ENCODE assay signal across 22 cellular contexts in genomic region chr11:119248750-119249670, GRCh38. TPM values are rescaled to one million over a fixed set of nuclear protein-coding genes. Genes with fewer than 3 reads are reported as not detected.
A peak's percentile ranks its signal among the peaks of the same experiment; 100 is the strongest.
DNase-seq lines count a peak whose midpoint lies in the region; ATAC-seq, FAIRE-seq and TF ChIP-seq lines count a peak whose summit lies in the region.
"Had no signal": no experiment of that assay in that cellular context is flagged by ENCODE, and none has a peak within 500 bp of the region (broad histone marks: within the 10 kb centered on the region; RNA-seq: fewer than 3 reads in every experiment).

No MANE protein-coding gene starts in this region.

- CTCF ChIA-PET in IMR-90 (lab: Yijun Ruan, JAX), result no interaction called here
- CTCF ChIA-PET in GM12878 (lab: Yijun Ruan, JAX), result interaction anchor here (0.6 to 2.9 kb wide), 9 partner anchors 11 to 75 kb away, joined by 3 to 15 read pairs (median 4); no protein-coding TSS in a partner anchor

- H2BK20ac ChIP-seq in IMR-90 (ENCODE audit: low read depth, low read length), result no peak overlapping the region

- TF ChIP-seq POLR2A in IMR-90 (IDR thresholded peaks at IDR 0.05; ENCODE audit: low read depth, low read length), result no peak
- TF ChIP-seq POLR2A in GM12878 (IDR thresholded peaks at IDR 0.05; ENCODE audit: low read depth, low read length), result no peak
- no peak for TF ChIP-seq POLR2A in testis (IDR thresholded peaks at IDR 0.05)

- POLR2A ChIA-PET in IMR-90 (lab: Charles Lee; ENCODE audit: unreplicated experiment), result no interaction called here
- POLR2A ChIA-PET in GM12878 (lab: Charles Lee), result interaction anchor here (0.7 to 5.0 kb wide), 6 partner anchors 11 to 261 kb away, joined by 3 to 29 read pairs (median 4); no protein-coding TSS in a partner anchor

- peaks cover 13% of the 10 kb centered on the region for H3K79me2 ChIP-seq in GM12878 (ENCODE audit: control insufficient read depth, insufficient read depth, low read length)
- H3K79me2 ChIP-seq: parathyroid adenoma had no signal

- in situ Hi-C loops in IMR-90 (cut with MboI; ENCODE audit: low sequenced_read_pairs), result no loop called here
- in situ Hi-C loops in GM12878 (cut with MboI), result no loop called here

- no peak overlapping the region for H3K23ac ChIP-seq in IMR-90 (ENCODE audit: low read depth, low read length)

- no peak overlapping the region for H3K27ac Mint-ChIP-seq in stimulated activated naive CD8-positive, alpha-beta T cell treated with anti-CD3 and anti-CD28 coated beads, Interleukin-15, amount 100 ng/mL, for 72 hours
- no peak overlapping the region for H3K27ac Mint-ChIP-seq in chondrocyte (ENCODE audit: unreplicated experiment)

- H4K20me1 ChIP-seq in IMR-90 (ENCODE audit: insufficient read depth, low read length) (peaks cover 8% of the 10 kb centered on the region), GM12878 (ENCODE audit: control insufficient read depth, insufficient read depth) (no peaks in the 10 kb centered on the region)

- SMC1A ChIA-PET in GM12878 (lab: Charles Lee; ENCODE audit: uncharacterized antibody, unreplicated experiment), result interaction anchor here (0.7 to 3.1 kb wide), 3 partner anchors 11 to 34 kb away, joined by 3 to 40 read pairs (median 12); no protein-coding TSS in a partner anchor

- H3K4me3 ChIP-seq in IMR-90 (ENCODE audit: insufficient read depth, low read depth, low read length) (no peak overlapping the region), GM12878 (no peak overlapping the region), testis (no peak overlapping the region)
- H3K4me3 ChIP-seq: colonic mucosa, right lobe of liver, upper lobe of right lung had no signal

- H3K36me3 ChIP-seq in IMR-90 (ENCODE audit: control insufficient read depth, insufficient read depth, low read length) (no peaks in the 10 kb centered on the region; the same call in 1 of the 2 replicates), GM12878 (ENCODE audit: control insufficient read depth in 2 of 2, insufficient read depth in 2 of 2, low read length in 1 of 2) (peaks cover 0 to 2% of the 10 kb centered on the region in 2 experiments; a peak in 2 of 4 replicates), testis (ENCODE audit: low read depth, missing control alignments) (no peaks in the 10 kb centered on the region)
- H3K36me3 ChIP-seq: brain microvascular endothelial cell, colonic mucosa, right lobe of liver had no signal

- no peak overlapping the region for H3K4me2 ChIP-seq in IMR-90 (ENCODE audit: low read depth, low read length)
- H3K4me2 ChIP-seq in GM12878 (ENCODE audit: control insufficient read depth, insufficient read depth), result 0 out of 2 replicates have a peak overlapping the region, but pooled peaks have one; percentile 2

- H4K91ac ChIP-seq in IMR-90 (ENCODE audit: insufficient read depth, low read depth, low read length), result no peak overlapping the region

- no peak overlapping the region for H3K27ac ChIP-seq in IMR-90 (ENCODE audit: insufficient read depth, low read length)
- 0 out of 2 replicates have a peak overlapping the region, but pooled peaks have one; percentile 31 for H3K27ac ChIP-seq in GM12878 (ENCODE audit: control insufficient read depth, insufficient read depth)
- no peak overlapping the region for H3K27ac ChIP-seq in testis
- H3K27ac ChIP-seq: brain microvascular endothelial cell, colonic mucosa, parathyroid adenoma, right lobe of liver, upper lobe of right lung had no signal

- no peak overlapping the region for H2BK120ac ChIP-seq in IMR-90 (ENCODE audit: low read depth, low read length)

- BruUV-seq in IMR-90 (replicated peaks; lab: Mats Ljungman, UMichigan), result TSS peak; percentile 21
- no TSS peak for BruUV-seq in GM12878 (replicated peaks; lab: Mats Ljungman, UMichigan)

- no peak overlapping the region for H2BK15ac ChIP-seq in IMR-90 (ENCODE audit: low read depth, low read length)

- peak; percentile 23 for ATAC-seq in stimulated activated naive CD8-positive, alpha-beta T cell treated with anti-CD3 and anti-CD28 coated beads, Interleukin-15, amount 100 ng/mL, for 72 hours
- ATAC-seq in stimulated activated naive CD8-positive, alpha-beta T cell treated with anti-CD3 and anti-CD28 coated beads, Interleukin-15, Interleukin-2, amounts not matched to agents 100 U/mL and 50 U/mL, for 24 hours, result no peak
- no peak for ATAC-seq in IMR-90 (ENCODE audit: low read depth)
- peak; percentile 57 for ATAC-seq in GM12878
- ATAC-seq: HepG2; natural killer cell treated with Interleukin-12 subunit alpha and Interleukin-12 subunit beta and Interleukin-15 and Interleukin-18, amount 100 ng/mL, for 72 hours; right lobe of liver; upper lobe of right lung had no signal

- no peak for DNase-seq in stimulated activated naive CD8-positive, alpha-beta T cell treated with anti-CD3 and anti-CD28 coated beads, Interleukin-15, amount 100 ng/mL, for 72 hours
- no peak for DNase-seq in stimulated activated naive CD8-positive, alpha-beta T cell treated with anti-CD3 and anti-CD28 coated beads, Interleukin-15, Interleukin-2, amounts not matched to agents 100 U/mL and 50 U/mL, for 24 hours
- DNase-seq in IMR-90, result no peak
- no peak for DNase-seq in GM12878 (ENCODE audit: low read depth, low spot score)
- no peak for DNase-seq in chondrocyte (ENCODE audit: low spot score)
- no peak for DNase-seq in H4 (ENCODE audit: low spot score)
- no peak for DNase-seq in testis
- DNase-seq: activated CD4-positive, alpha-beta T cell treated with anti-CD3 and anti-CD28 coated beads, Interleukin-2, amount 50 U/mL, for 1 hour; activated T-cell treated with anti-CD3 and anti-CD28 coated beads for 4 hours; brain microvascular endothelial cell; Caco-2; colonic mucosa; glutamatergic neuron; mesendoderm; NCI-H1417 treated with DMSO at 0.1 percent for 48 hours; NCI-H524 treated with DMSO at 0.1 percent for 48 hours; right lobe of liver; SW 1271; upper lobe of right lung had no signal

- peaks cover 5% of the 10 kb centered on the region; the same call in 1 of the 2 replicates for H3K4me1 ChIP-seq in IMR-90 (ENCODE audit: control insufficient read depth, insufficient read depth, low read length)
- peaks cover 21% of the 10 kb centered on the region for H3K4me1 ChIP-seq in GM12878 (ENCODE audit: control insufficient read depth, insufficient read depth, low read length)
- no peaks in the 10 kb centered on the region for H3K4me1 ChIP-seq in testis
- H3K4me1 ChIP-seq: colonic mucosa, parathyroid adenoma, right lobe of liver, upper lobe of right lung had no signal

- TF ChIP-seq RAD21 in IMR-90 (IDR thresholded peaks at IDR 0.05; ENCODE audit: low read length) (no peak), GM12878 (IDR thresholded peaks at IDR 0.05; ENCODE audit: insufficient read depth, low read depth, low read length) (no peak)

- no peak overlapping the region for H2AK5ac ChIP-seq in IMR-90 (ENCODE audit: low read depth, low read length)

- intact Hi-C loops in IMR-90 (cut with micrococcal nuclease) (loop anchor here (1.0 kb wide), 1 partner anchor 12 kb away; no protein-coding TSS in a partner anchor), GM12878 (cut with micrococcal nuclease; ENCODE audit: unreplicated experiment) (no loop called here), testis (cut with DNase I; ENCODE audit: low total_unique reads) (no loop called here)

- H2AK9ac ChIP-seq in IMR-90 (replicated peaks; ENCODE audit: low read depth, low read length, poor library complexity), result no peak overlapping the region

- no peak overlapping the region for H3K56ac ChIP-seq in IMR-90 (ENCODE audit: extremely low read depth, insufficient read depth, low read length)

- H3K9me1 ChIP-seq in IMR-90 (ENCODE audit: insufficient read depth, low read length), result peaks cover 7% of the 10 kb centered on the region; the same call in 1 of the 2 replicates

- no peak overlapping the region for H2BK5ac ChIP-seq in IMR-90 (ENCODE audit: low read depth, low read length, poor library complexity, severe bottlenecking)

- no peak overlapping the region for H3K4ac ChIP-seq in IMR-90 (ENCODE audit: low read depth, low read length)

- no peak overlapping the region for H3K18ac ChIP-seq in IMR-90 (ENCODE audit: low read depth, low read length)

- no peaks in the 10 kb centered on the region for H3K9me3 Mint-ChIP-seq in stimulated activated naive CD8-positive, alpha-beta T cell treated with anti-CD3 and anti-CD28 coated beads, Interleukin-15, amount 100 ng/mL, for 72 hours
- H3K9me3 Mint-ChIP-seq in chondrocyte (ENCODE audit: low read depth), result no peaks in the 10 kb centered on the region
- H3K9me3 Mint-ChIP-seq: natural killer cell treated with Interleukin-12 subunit alpha and Interleukin-12 subunit beta and Interleukin-15 and Interleukin-18, amount 100 ng/mL, for 72 hours had no signal

- no peak for TF ChIP-seq CTCF in IMR-90 (conservative IDR thresholded peaks at IDR 0.05; ENCODE audit: low read depth, low read length)
- TF ChIP-seq CTCF in GM12878 (IDR thresholded peaks at IDR 0.05 in 2 of 3, conservative IDR thresholded peaks at IDR 0.05 in 1 of 3; ENCODE audit: control insufficient read depth in 2 of 3, extremely low read depth in 1 of 3, insufficient read depth in 1 of 3, low read depth in 3 of 3, low read length in 3 of 3), result no peak
- no peak for TF ChIP-seq CTCF in chondrocyte (IDR thresholded peaks at IDR 0.05)
- no peak for TF ChIP-seq CTCF in testis (IDR thresholded peaks at IDR 0.05)

- H4K5ac ChIP-seq in IMR-90 (ENCODE audit: low read depth, low read length), result no peak overlapping the region

- H2AFZ ChIP-seq in IMR-90 (replicated peaks; ENCODE audit: low read length, poor library complexity), result no peak overlapping the region
- H2AFZ ChIP-seq in GM12878 (ENCODE audit: control insufficient read depth, low read depth, low read length), result no peak overlapping the region
- H2AFZ ChIP-seq: parathyroid adenoma had no signal

- 100% methylated on average over 1 of the region's 8 CpGs; no CpG with 5 or more reads in 1 of the 2 experiments for WGBS in IMR-90 (ENCODE audit: extremely low coverage in 2 of 2, insufficient read length in 1 of 2), 2 experiments
- 96% methylated on average over 7 of the region's 8 CpGs for WGBS in GM12878 (ENCODE audit: insufficient coverage, insufficient replicate concordance, low lambda C conversion rate, missing lambda C conversion rate)
- 94% methylated on average over 8 of the region's 8 CpGs for WGBS in testis, 2 donors

- peaks cover 3% of the 10 kb centered on the region for H3K36me3 Mint-ChIP-seq in chondrocyte (ENCODE audit: low read depth)
- H3K36me3 Mint-ChIP-seq: natural killer cell treated with Interleukin-12 subunit alpha and Interleukin-12 subunit beta and Interleukin-15 and Interleukin-18, amount 100 ng/mL, for 72 hours had no signal

- H3K27me3 Mint-ChIP-seq in stimulated activated naive CD8-positive, alpha-beta T cell treated with anti-CD3 and anti-CD28 coated beads, Interleukin-15, amount 100 ng/mL, for 72 hours, result no peaks in the 10 kb centered on the region
- H3K27me3 Mint-ChIP-seq in chondrocyte (ENCODE audit: low read depth), result no peaks in the 10 kb centered on the region
- H3K27me3 Mint-ChIP-seq: natural killer cell treated with Interleukin-12 subunit alpha and Interleukin-12 subunit beta and Interleukin-15 and Interleukin-18, amount 100 ng/mL, for 72 hours had no signal

- H3K14ac ChIP-seq in IMR-90 (replicated peaks; ENCODE audit: low read depth, low read length), result no peak overlapping the region

- RAD21 ChIA-PET in GM12878 (lab: Charles Lee; ENCODE audit: unreplicated experiment), result interaction anchor here (3.4 kb wide), 1 partner anchor 11 kb away, joined by 20 read pairs; no protein-coding TSS in a partner anchor

- no peak overlapping the region for H3K9ac ChIP-seq in IMR-90 (ENCODE audit: low read depth, low read length)
- H3K9ac ChIP-seq in GM12878 (ENCODE audit: control insufficient read depth, insufficient read depth, low read length), result no peak overlapping the region
- H3K9ac ChIP-seq: parathyroid adenoma had no signal

- peaks cover 36% of the 10 kb centered on the region for H3K4me1 Mint-ChIP-seq in stimulated activated naive CD8-positive, alpha-beta T cell treated with anti-CD3 and anti-CD28 coated beads, Interleukin-15, amount 100 ng/mL, for 72 hours
- H3K4me1 Mint-ChIP-seq in chondrocyte (ENCODE audit: low read depth), result peaks cover 2% of the 10 kb centered on the region

- peaks cover 22 to 57% of the 10 kb centered on the region in 2 experiments for H3K79me1 ChIP-seq in IMR-90 (ENCODE audit: low read depth in 1 of 2, low read length in 2 of 2)

- FAIRE-seq in GM12878 (lab: Jason Lieb, UNC), result peak; percentile 84
- FAIRE-seq: HepG2 had no signal

- H3K9me3 ChIP-seq in IMR-90 (ENCODE audit: control insufficient read depth, insufficient read depth, low read length), result no peaks in the 10 kb centered on the region
- H3K9me3 ChIP-seq in GM12878 (replicated peaks; ENCODE audit: control insufficient read depth, insufficient read depth, low read length), result no peaks in the 10 kb centered on the region; the same call in 1 of the 3 replicates
- no peaks in the 10 kb centered on the region for H3K9me3 ChIP-seq in testis
- H3K9me3 ChIP-seq: Caco-2, colonic mucosa, right lobe of liver, upper lobe of right lung had no signal

- H3K27me3 ChIP-seq in IMR-90 (ENCODE audit: control insufficient read depth, insufficient read depth, low read length) (no peaks in the 10 kb centered on the region), GM12878 (replicated peaks in 1 of 2; ENCODE audit: control insufficient read depth in 2 of 2, insufficient read depth in 2 of 2, low read length in 1 of 2) (no peaks in the 10 kb centered on the region), testis (no peaks in the 10 kb centered on the region)
- H3K27me3 ChIP-seq: brain microvascular endothelial cell, colonic mucosa, right lobe of liver, upper lobe of right lung had no signal

- no peak for TF ChIP-seq EP300 in GM12878 (IDR thresholded peaks at IDR 0.05; ENCODE audit: borderline replicate concordance in 1 of 2, control insufficient read depth in 1 of 2, low read depth in 2 of 2, low read length in 2 of 2)

- no peak overlapping the region for H4K8ac ChIP-seq in IMR-90 (ENCODE audit: low read depth in 2 of 2, low read length in 2 of 2)

- H3K4me3 Mint-ChIP-seq in stimulated activated naive CD8-positive, alpha-beta T cell treated with anti-CD3 and anti-CD28 coated beads, Interleukin-15, amount 100 ng/mL, for 72 hours, result no peak overlapping the region
- no peak overlapping the region for H3K4me3 Mint-ChIP-seq in chondrocyte (ENCODE audit: unreplicated experiment)
- H3K4me3 Mint-ChIP-seq: natural killer cell treated with Interleukin-12 subunit alpha and Interleukin-12 subunit beta and Interleukin-15 and Interleukin-18, amount 100 ng/mL, for 72 hours had no signal

- dilution Hi-C loops in IMR-90 (cut with HindIII; ENCODE audit: low sequenced_read_pairs, unreplicated experiment), result no loop called here

RNA-seq across cellular contexts. Expression of gene CBL, which starts 42.9 kb away (rescaled TPM):
- 6.1 and 7.2 TPM in 2 replicates for total RNA-seq in IMR-90 (2012; rRNA removed)
- polyA plus RNA-seq in IMR-90 (2012; rRNA removed), result 11.8 TPM in 2 replicates
- 4.6 and 5.6 TPM in 2 replicates for polyA plus RNA-seq in IMR-90 (2012; cell fraction: cytosol; rRNA removed)
- polyA plus RNA-seq in IMR-90 (2012; cell fraction: nucleus; rRNA removed; ENCODE audit: low replicate concordance), result 8.8 and 20.4 TPM in 2 replicates
- 28.7 and 29.6 TPM in 2 replicates for total RNA-seq in GM12878 (2013; cell fraction: nucleolus; rRNA removed)
- total RNA-seq in GM12878 (2014; rRNA removed), result 9.3 and 9.6 TPM in 2 replicates
- 9.4 and 10.0 TPM in 2 replicates for total RNA-seq in GM12878 (2014; rRNA removed; fragmentation: Illumina TruSeq; extraction: Trizol)
- total RNA-seq in GM12878 (2021), result 25.4 and 27.1 TPM in 2 replicates
- 7.9 TPM for polyA plus RNA-seq in GM12878 (2011; ENCODE audit: low read depth)
- polyA plus RNA-seq in GM12878 (2011; rRNA removed), result 14.5 and 18.4 TPM in 2 replicates
- 11.4 and 16.9 TPM in 2 replicates for polyA plus RNA-seq in GM12878 (2011; cell fraction: cytosol; rRNA removed)
- 21.6 and 24.8 TPM in 2 replicates for polyA plus RNA-seq in GM12878 (2011; cell fraction: nucleus; rRNA removed)
- 9.4 and 12.4 TPM in 2 replicates for polyA plus RNA-seq in GM12878 (2012)
- polyA plus RNA-seq in GM12878 (2014; fragmentation: Illumina TruSeq; extraction: Trizol), result 21.5 and 25.9 TPM in 2 replicates
- 1 to 10 TPM; 3.9 to 7.6 TPM for polyA plus RNA-seq in GM12878 (2014; fragmentation: Nextera tagmentation; extraction: Ambion mirVana)
- 11.6 and 12.1 TPM in 2 replicates for polyA plus RNA-seq in GM12878 (2014; rRNA removed)
- polyA plus RNA-seq in GM12878 (2016; fragmentation: Nextera tagmentation; extraction: Ambion mirVana), result 1 to 10 TPM; 8.2 to 8.8 TPM
- polyA minus RNA-seq in GM12878 (2011; rRNA and poly(A)+ RNA removed), result 20.2 and 23.0 TPM in 2 replicates
- 11.9 and 13.2 TPM in 2 replicates for polyA minus RNA-seq in GM12878 (2011; cell fraction: cytosol; rRNA and poly(A)+ RNA removed)
- polyA minus RNA-seq in GM12878 (2011; cell fraction: nucleus; rRNA and poly(A)+ RNA removed), result 8.0 and 13.5 TPM in 2 replicates
- 17.8 to 25.8 TPM (median 25.5 TPM) in 3 replicates for total RNA-seq in chondrocyte
- 7.3 and 11.0 TPM in 2 replicates for total RNA-seq in H4 (2014; rRNA removed; shearing (Covaris generic))
- total RNA-seq in testis, result 10 to 100 TPM; 59.3 to 65.7 TPM
- 58.5 TPM for polyA plus RNA-seq in testis (ENCODE audit: insufficient read depth, low read depth, low replicate concordance)

Comparison
In these comparisons a context has a peak if more than half of its experiments do, and no peak if none do; other contexts are left out.
1. ATAC-seq: peak in stimulated activated naive CD8-positive, alpha-beta T cell treated with anti-CD3 and anti-CD28 coated beads, Interleukin-15, amount 100 ng/mL, for 72 hours (single experiment) and GM12878 (single experiment); none in stimulated activated naive CD8-positive, alpha-beta T cell treated with anti-CD3 and anti-CD28 coated beads, Interleukin-15, Interleukin-2, amounts not matched to agents 100 U/mL and 50 U/mL, for 24 hours (single experiment) and IMR-90 (single experiment).